In the genomic region with DNA sequence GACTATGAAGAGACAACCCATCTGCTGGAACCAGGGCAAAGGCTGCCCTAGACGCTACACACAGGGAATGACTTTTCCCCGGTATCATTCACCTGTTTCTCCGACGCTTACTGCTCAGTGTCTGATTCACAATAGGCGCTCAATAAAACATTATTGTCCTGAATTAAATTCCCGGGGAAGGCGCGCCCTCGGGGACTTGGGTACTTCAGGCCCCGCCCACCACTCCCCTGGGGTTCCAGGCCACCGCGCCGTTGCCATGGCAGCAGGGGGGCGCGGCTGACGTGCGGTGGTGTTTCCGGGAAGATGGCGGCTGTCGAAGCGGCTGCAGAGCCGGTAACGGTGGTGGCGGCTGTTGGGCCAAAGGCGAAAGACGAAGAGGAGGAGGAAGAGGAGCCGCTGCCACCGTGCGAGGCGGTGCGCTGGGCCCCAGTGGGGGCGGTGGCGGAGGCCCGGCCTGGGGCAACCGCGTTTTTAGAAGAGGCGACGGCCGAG, we compare ENCODE assay signal across 8 cellular contexts. TPM values are rescaled to one million over a fixed set of nuclear protein-coding genes. Genes with fewer than 3 reads are reported as not detected.
DNase-seq lines count a peak whose midpoint lies in the region; ATAC-seq and TF ChIP-seq lines count a peak whose summit lies in the region.

Gene RUNDC1, plus strand, starts transcription at position 292 of the 492 bp plus-strand sequence. Its CDS starts 12 bp downstream, at position 304.

- TF ChIP-seq POLR2A in lower leg skin (IDR thresholded peaks at IDR 0.05) = no peak

- TF ChIP-seq CTCF in AG04449 (IDR thresholded peaks at IDR 0.05; ENCODE audit: insufficient read depth, low read length, missing control alignments) (no peak), lower leg skin (IDR thresholded peaks at IDR 0.05) (no peak)

- POLR2A ChIA-PET in AG04449 (lab: Yijun Ruan, JAX) = interaction anchor here (1.0 kb wide), 1 partner anchor 18 kb away, joined by 5 read pairs; the partner anchor contains the start of gene RPL27

- CTCF ChIA-PET in AG04449 (lab: Yijun Ruan, JAX) = interaction anchor here (2.6 kb wide), 1 partner anchor 18 kb away, joined by 14 read pairs; the partner anchor contains the start of gene RPL27

- 0% methylated on average over 39 of the region's 39 CpGs for WGBS in lower leg skin, 2 donors

- intact Hi-C loops in lower leg skin (cut with DNase I; ENCODE audit: low total_unique reads) = no loop called here

- ATAC-seq in GM18909 (IDR thresholded peaks at IDR 0.05; ENCODE audit: poor library complexity, unreplicated experiment) (peak; percentile 73), HG03432 (IDR thresholded peaks at IDR 0.05; ENCODE audit: unreplicated experiment) (peak; percentile 77)

- H3K4me3 ChIP-seq in AG04449 (ENCODE audit: low read depth, low read length) = peak within 1 kb of the TSS; percentile 78
- H3K4me3 ChIP-seq in lower leg skin (ENCODE audit: low read depth, poor library complexity, severe bottlenecking) = peak within 1 kb of the TSS; percentile 81

- DNase-seq in AG04449 (ENCODE audit: low read depth, low spot score) (no peak), NCI-H526 treated with DMSO at 0.1 percent for 48 hours (lab: John Stamatoyannopoulos, UW) (peak; percentile 77), dermis microvascular lymphatic vessel endothelial cell (ENCODE audit: low read depth in 2 of 2) (peak; percentile 60 to 84), lower leg skin (ENCODE audit: low spot score in 2 of 2) (peak; percentile 87 to 98)
- DNase-seq in activated CD4-positive, alpha-beta T cell treated with anti-CD3 and anti-CD28 coated beads, Interleukin-2, amount 50 U/mL, for 4 hours = peak; percentile 88 to 90
- peak; percentile 92 for DNase-seq in stimulated activated CD4-positive, alpha-beta T cell treated with anti-CD3 and anti-CD28 coated beads, Interleukin-4, amount 100 ng/mL, for 4 hours

RNA-seq across cellular contexts. Expression of gene RUNDC1, which starts in this region (rescaled TPM):
- total RNA-seq in dermis microvascular lymphatic vessel endothelial cell (6.2 and 10.1 TPM in 2 replicates), lower leg skin (10 to 100 TPM; 12.6 to 16.0 (median 13.0) TPM)
